In the genomic region with DNA sequence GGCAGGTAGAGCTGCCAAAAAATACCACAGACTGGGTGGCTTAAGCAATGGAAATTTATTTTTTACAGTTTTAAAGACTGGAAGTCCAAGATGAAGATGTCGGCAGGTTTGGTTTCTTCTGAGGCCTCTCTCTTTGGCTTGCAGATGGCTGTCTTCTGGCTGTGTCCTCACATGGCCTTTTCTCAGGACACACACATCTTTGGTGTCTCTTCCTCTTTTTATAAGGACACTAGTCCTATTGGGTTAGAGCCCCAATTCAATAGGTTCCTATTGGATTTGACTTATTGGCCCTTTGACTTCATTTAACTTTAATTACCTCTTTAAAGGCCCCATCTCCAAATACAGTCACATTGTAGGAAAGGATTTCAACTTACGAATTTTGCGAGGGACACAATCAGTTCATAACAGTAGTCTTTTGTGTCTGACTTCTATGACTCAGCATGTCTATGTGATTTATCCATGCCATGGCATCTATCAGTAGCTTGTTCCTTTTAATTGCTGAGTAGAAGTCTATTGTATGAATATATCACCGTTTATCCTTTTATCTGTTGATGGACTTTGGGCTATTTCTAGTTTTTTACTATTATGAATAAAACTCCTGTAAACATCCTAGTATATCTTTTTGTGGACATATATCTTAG, we compare ENCODE assay signal across 17 cellular contexts.
DNase-seq lines count a peak whose midpoint lies in the region; ATAC-seq, FAIRE-seq and TF ChIP-seq lines count a peak whose summit lies in the region.
"Had no signal": no experiment of that assay in that cellular context is flagged by ENCODE, and none has a peak within 500 bp of the region (broad histone marks: within the 10 kb centered on the region; RNA-seq: fewer than 3 reads in every experiment).

No MANE protein-coding gene starts in this region.

- TF ChIP-seq CTCF in RWPE1 (conservative IDR thresholded peaks at IDR 0.05; ENCODE audit: low read depth): no peak

- no peak overlapping the region for H3K4me3 ChIP-seq in ACC112 (ENCODE audit: low read depth, low read length)

- H3K4me1 ChIP-seq in ACC112 (ENCODE audit: control insufficient read depth, insufficient read depth, low read length, unreplicated experiment): peaks cover 53% of the 10 kb centered on the region

- no peaks in the 10 kb centered on the region for H3K27me3 ChIP-seq in ACC112 (ENCODE audit: insufficient read depth, low read length)

- CTCF ChIA-PET in RWPE1 (lab: Yijun Ruan, JAX): interaction anchor here (1.8 kb wide), 1 partner anchor 89 kb away, joined by 7 read pairs; no protein-coding TSS in a partner anchor

- H3K27ac ChIP-seq in ACC112 (ENCODE audit: low read depth, low read length) (peak overlapping the region; percentile 6; the same call in 1 of the 2 replicates), RWPE1 (no peak overlapping the region)

- peak; percentile 79 for FAIRE-seq in TTC549 (lab: Jason Lieb, UNC)
- FAIRE-seq: kidney had no signal

- POLR2A ChIA-PET in RWPE1 (lab: Yijun Ruan, JAX; ENCODE audit: low non-redundant PET): no interaction called here

- DNase-seq in KBM-7 (peak; percentile 43), kidney tubule cell (ENCODE audit: low spot score) (peak; percentile 23), D341Med (ENCODE audit: low spot score) (no peak), RWPE1 (ENCODE audit: low spot score) (no peak)
- DNase-seq in stimulated activated CD4-positive, alpha-beta T cell treated with anti-CD3 and anti-CD28 coated beads, Interleukin-4, amount 100 ng/mL, for 1 hour: no peak
- DNase-seq: Caco-2; caudate nucleus; effector memory CD4-positive, alpha-beta T cell; kidney; NCI-H1417 treated with DMSO at 0.1 percent for 48 hours; NCI-H82; stimulated activated CD4-positive, alpha-beta T cell treated with anti-CD3 and anti-CD28 coated beads, Interleukin-2, amount 100 ng/mL, for 24 hours had no signal

- ATAC-seq in HG03442 (IDR thresholded peaks at IDR 0.05; ENCODE audit: unreplicated experiment): no peak
- ATAC-seq: activated CD4-positive, CD25-positive, alpha-beta regulatory T cell treated with anti-CD3 and anti-CD28 coated beads, Interleukin-2, amount 50 U/mL, for 24 hours; sciatic nerve had no signal

- no peak overlapping the region for H2AFZ ChIP-seq in ACC112 (ENCODE audit: low read length, unreplicated experiment)

- H3K36me3 ChIP-seq in ACC112 (ENCODE audit: insufficient read depth, low read length): no peaks in the 10 kb centered on the region

- in situ Hi-C loops in KBM-7 (cut with MboI; ENCODE audit: low pct_unique_long_range_greater_than_20kb, low sequenced_read_pairs): no loop called here

- no peaks in the 10 kb centered on the region for H3K79me2 ChIP-seq in ACC112 (ENCODE audit: control insufficient read depth, insufficient read depth, low read length, unreplicated experiment)

Comparison
In these comparisons a context has a peak if more than half of its experiments do, and no peak if none do; other contexts are left out.
1. DNase-seq: peak in KBM-7 (single experiment) and kidney tubule cell (single experiment); none in stimulated activated CD4-positive, alpha-beta T cell treated with anti-CD3 and anti-CD28 coated beads, Interleukin-4, amount 100 ng/mL, for 1 hour (single experiment), D341Med (single experiment) and RWPE1 (single experiment).